In the genomic region with DNA sequence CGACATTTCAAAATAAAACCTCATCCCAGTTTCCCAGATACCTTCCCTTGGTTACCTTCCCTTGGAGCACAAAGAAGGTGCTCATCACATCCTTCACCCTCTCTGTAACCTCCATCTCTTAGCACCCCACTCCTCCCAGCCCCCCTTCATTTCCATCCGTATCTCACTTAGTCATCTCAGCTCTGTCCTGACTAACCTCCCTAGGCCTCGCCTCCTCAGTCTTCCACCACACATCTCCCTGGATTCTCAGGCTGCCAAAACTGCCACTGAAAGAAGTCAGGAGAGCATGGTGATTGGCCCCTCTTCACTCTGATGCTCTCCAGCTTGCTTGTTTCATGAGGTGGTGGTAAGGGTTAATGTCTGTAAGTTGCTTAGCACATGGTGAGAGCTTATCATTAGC, we compare ENCODE assay signal across 29 cellular contexts. TPM values are rescaled to one million over a fixed set of nuclear protein-coding genes. Genes with fewer than 3 reads are reported as not detected.
DNase-seq lines count a peak whose midpoint lies in the region; ATAC-seq and TF ChIP-seq lines count a peak whose summit lies in the region.
"Had no signal": no experiment of that assay in that cellular context is flagged by ENCODE, and none has a peak within 500 bp of the region (broad histone marks: within the 10 kb centered on the region; RNA-seq: fewer than 3 reads in every experiment).

No MANE protein-coding gene starts in this region.

- no peaks in the 10 kb centered on the region for H3K36me3 ChIP-seq in HEK293 (ENCODE audit: control insufficient read depth in 2 of 2, insufficient read depth in 1 of 2, low read length in 2 of 2)
- H3K36me3 ChIP-seq: SJCRH30 had no signal

- H3K9me3 ChIP-seq in HEK293 (ENCODE audit: control insufficient read depth, insufficient read depth, low read depth, low read length): no peaks in the 10 kb centered on the region; the same call in 1 of the 2 replicates
- H3K9me3 ChIP-seq: SJCRH30 had no signal

- H3K36me3 Mint-ChIP-seq in activated naive CD8-positive, alpha-beta T cell treated with anti-CD3 and anti-CD28 coated beads, Interleukin-2, amount 10 ng/mL, durations not matched to agents 7 days and 5 days: peaks cover 44% of the 10 kb centered on the region
- H3K36me3 Mint-ChIP-seq in activated naive CD8-positive, alpha-beta T cell treated with anti-CD3 and anti-CD28 coated beads for 36 hours: peaks cover 56% of the 10 kb centered on the region
- no peaks in the 10 kb centered on the region for H3K36me3 Mint-ChIP-seq in stimulated activated effector memory CD8-positive, alpha-beta T cell treated with anti-CD3 and anti-CD28 coated beads, Interleukin-12 subunit alpha, Interleukin-12 subunit beta, amount 100 ng/mL, for 72 hours
- peaks cover 28% of the 10 kb centered on the region for H3K36me3 Mint-ChIP-seq in activated naive CD4-positive, alpha-beta T cell treated with anti-CD3 and anti-CD28 coated beads for 36 hours (ENCODE audit: low read depth)

- no peak overlapping the region for H3K4me3 ChIP-seq in HEK293 (ENCODE audit: low read depth, low read length)
- H3K4me3 ChIP-seq: A549, SJCRH30 had no signal

- intact Hi-C loops in activated naive CD4-positive, alpha-beta T cell treated with anti-CD3 and anti-CD28 coated beads for 36 hours (cut with micrococcal nuclease): no loop called here

- no peak for TF ChIP-seq CTCF in HEK293 (tag by site-specific recombination; IDR thresholded peaks at IDR 0.05)

- no peaks in the 10 kb centered on the region for H3K4me1 ChIP-seq in HEK293 (ENCODE audit: control insufficient read depth, insufficient read depth, low read length)
- H3K4me1 ChIP-seq: A549, SJCRH30 had no signal

- peak overlapping the region; percentile 45 for H3K27ac Mint-ChIP-seq in activated naive CD8-positive, alpha-beta T cell treated with anti-CD3 and anti-CD28 coated beads, Interleukin-2, amount 10 ng/mL, durations not matched to agents 7 days and 5 days
- H3K27ac Mint-ChIP-seq in activated naive CD8-positive, alpha-beta T cell treated with anti-CD3 and anti-CD28 coated beads for 36 hours: no peak overlapping the region
- H3K27ac Mint-ChIP-seq in stimulated activated effector memory CD8-positive, alpha-beta T cell treated with anti-CD3 and anti-CD28 coated beads, Interleukin-12 subunit alpha, Interleukin-12 subunit beta, amount 100 ng/mL, for 72 hours: peak overlapping the region; percentile 3
- no peak overlapping the region for H3K27ac Mint-ChIP-seq in activated naive CD4-positive, alpha-beta T cell treated with anti-CD3 and anti-CD28 coated beads for 36 hours

- no peak overlapping the region for H3K27ac ChIP-seq in HEK293 (ENCODE audit: extremely low read depth, low read depth, low read length)
- H3K27ac ChIP-seq: A549, C4-2B, SJCRH30 had no signal

- H3K4me1 Mint-ChIP-seq in activated naive CD8-positive, alpha-beta T cell treated with anti-CD3 and anti-CD28 coated beads, Interleukin-2, amount 10 ng/mL, durations not matched to agents 7 days and 5 days: peaks cover 12% of the 10 kb centered on the region
- H3K4me1 Mint-ChIP-seq in activated naive CD8-positive, alpha-beta T cell treated with anti-CD3 and anti-CD28 coated beads for 36 hours: peaks cover 23% of the 10 kb centered on the region
- peaks cover 28% of the 10 kb centered on the region for H3K4me1 Mint-ChIP-seq in stimulated activated effector memory CD8-positive, alpha-beta T cell treated with anti-CD3 and anti-CD28 coated beads, Interleukin-12 subunit alpha, Interleukin-12 subunit beta, amount 100 ng/mL, for 72 hours
- H3K4me1 Mint-ChIP-seq in activated naive CD4-positive, alpha-beta T cell treated with anti-CD3 and anti-CD28 coated beads for 36 hours (ENCODE audit: low read depth): peaks cover 22% of the 10 kb centered on the region

- no peak for DNase-seq in activated naive CD8-positive, alpha-beta T cell treated with anti-CD3 and anti-CD28 coated beads, Interleukin-2, amount 10 ng/mL, durations not matched to agents 7 days and 5 days
- no peak for DNase-seq in activated naive CD8-positive, alpha-beta T cell treated with anti-CD3 and anti-CD28 coated beads for 36 hours
- DNase-seq in iris pigment epithelial cell (ENCODE audit: low read depth): peak; percentile 13
- no peak for DNase-seq in stimulated activated effector memory CD8-positive, alpha-beta T cell treated with anti-CD3 and anti-CD28 coated beads, Interleukin-12 subunit alpha, Interleukin-12 subunit beta, amount 100 ng/mL, for 72 hours (ENCODE audit: low spot score in 2 of 2)
- no peak for DNase-seq in activated naive CD4-positive, alpha-beta T cell treated with anti-CD3 and anti-CD28 coated beads for 36 hours
- DNase-seq in AML-193 (lab: John Stamatoyannopoulos, UW): no peak
- DNase-seq: DMS153; DND-41; Kasumi-1; MV-4-11; NCI-H1105; NCI-H1436 treated with DMSO at 0.1 percent for 48 hours; NCI-H1930; NCI-H2107; NCI-H524; NCI-H774; NK-92 treated with Interleukin-12 subunit alpha and Interleukin-12 subunit beta, amount 100 ng/mL, for 24 hours; PC-3; SJCRH30 had no signal

- H3K4me3 Mint-ChIP-seq in activated naive CD8-positive, alpha-beta T cell treated with anti-CD3 and anti-CD28 coated beads, Interleukin-2, amount 10 ng/mL, durations not matched to agents 7 days and 5 days: peak overlapping the region; percentile 28
- H3K4me3 Mint-ChIP-seq in activated naive CD8-positive, alpha-beta T cell treated with anti-CD3 and anti-CD28 coated beads for 36 hours: no peak overlapping the region
- no peak overlapping the region for H3K4me3 Mint-ChIP-seq in stimulated activated effector memory CD8-positive, alpha-beta T cell treated with anti-CD3 and anti-CD28 coated beads, Interleukin-12 subunit alpha, Interleukin-12 subunit beta, amount 100 ng/mL, for 72 hours
- no peak overlapping the region for H3K4me3 Mint-ChIP-seq in activated naive CD4-positive, alpha-beta T cell treated with anti-CD3 and anti-CD28 coated beads for 36 hours

- H3K9me3 Mint-ChIP-seq in activated naive CD8-positive, alpha-beta T cell treated with anti-CD3 and anti-CD28 coated beads, Interleukin-2, amount 10 ng/mL, durations not matched to agents 7 days and 5 days: peaks cover 21% of the 10 kb centered on the region
- H3K9me3 Mint-ChIP-seq in activated naive CD8-positive, alpha-beta T cell treated with anti-CD3 and anti-CD28 coated beads for 36 hours: peaks cover 31% of the 10 kb centered on the region
- H3K9me3 Mint-ChIP-seq in stimulated activated effector memory CD8-positive, alpha-beta T cell treated with anti-CD3 and anti-CD28 coated beads, Interleukin-12 subunit alpha, Interleukin-12 subunit beta, amount 100 ng/mL, for 72 hours: peaks cover 6% of the 10 kb centered on the region
- H3K9me3 Mint-ChIP-seq in activated naive CD4-positive, alpha-beta T cell treated with anti-CD3 and anti-CD28 coated beads for 36 hours: peaks cover 15% of the 10 kb centered on the region

- H3K27me3 Mint-ChIP-seq in activated naive CD8-positive, alpha-beta T cell treated with anti-CD3 and anti-CD28 coated beads, Interleukin-2, amount 10 ng/mL, durations not matched to agents 7 days and 5 days: no peaks in the 10 kb centered on the region
- H3K27me3 Mint-ChIP-seq in activated naive CD8-positive, alpha-beta T cell treated with anti-CD3 and anti-CD28 coated beads for 36 hours: no peaks in the 10 kb centered on the region
- no peaks in the 10 kb centered on the region for H3K27me3 Mint-ChIP-seq in activated naive CD4-positive, alpha-beta T cell treated with anti-CD3 and anti-CD28 coated beads for 36 hours (ENCODE audit: low read depth)

- ATAC-seq in activated naive CD8-positive, alpha-beta T cell treated with anti-CD3 and anti-CD28 coated beads, Interleukin-2, amount 10 ng/mL, durations not matched to agents 7 days and 5 days (ENCODE audit: low read depth): no peak
- no peak for ATAC-seq in stimulated activated effector memory CD8-positive, alpha-beta T cell treated with anti-CD3 and anti-CD28 coated beads, Interleukin-12 subunit alpha, Interleukin-12 subunit beta, amount 100 ng/mL, for 72 hours
- no peak for ATAC-seq in GM18870 (IDR thresholded peaks at IDR 0.05; ENCODE audit: unreplicated experiment)
- ATAC-seq: A549, HepG2, PC-3, Right ventricle myocardium inferior, SK-N-SH treated with all-trans-retinoic acid at 6 μM for 48 hours had no signal

- CTCF ChIA-PET in HEK293 (lab: Yijun Ruan, JAX): no interaction called here
- CTCF ChIA-PET in activated naive CD4-positive, alpha-beta T cell treated with anti-CD3 and anti-CD28 coated beads for 36 hours (lab: Charles Lee): interaction anchor here (1.0 kb wide), 1 partner anchor 19 kb away, joined by 5 read pairs; no protein-coding TSS in a partner anchor

- POLR2A ChIA-PET in activated naive CD8-positive, alpha-beta T cell treated with anti-CD3 and anti-CD28 coated beads, Interleukin-2, amount 10 ng/mL, durations not matched to agents 7 days and 5 days (lab: Charles Lee): no interaction called here
- POLR2A ChIA-PET in HEK293 (lab: Yijun Ruan, JAX): no interaction called here

TF ChIP-seq in HEK293, 187 proteins besides CTCF, POLR2A, EP300 and RAD21:
- TF ChIP-seq SP2 (tag by site-specific recombination; IDR thresholded peaks at IDR 0.05) (no peak), ZNF140 (tag by site-specific recombination; IDR thresholded peaks at IDR 0.05) (no peak), ZNF664 (tag by site-specific recombination; IDR thresholded peaks at IDR 0.05) (0 out of 2 replicates have a peak, but pooled peaks have one; percentile 18)

RNA-seq across cellular contexts. Expression of a gene that starts 2.3 kb away (rescaled TPM):
- total RNA-seq in activated naive CD8-positive, alpha-beta T cell treated with anti-CD3 and anti-CD28 coated beads, Interleukin-2, amount 10 ng/mL, durations not matched to agents 7 days and 5 days: 1 to 10 TPM; 7.3 to 8.3 TPM
- 1 to 10 TPM; 2.3 to 2.4 TPM for total RNA-seq in activated naive CD8-positive, alpha-beta T cell treated with anti-CD3 and anti-CD28 coated beads for 36 hours
- under 1 TPM; 0.62 to 0.83 TPM for total RNA-seq in activated naive CD4-positive, alpha-beta T cell treated with anti-CD3 and anti-CD28 coated beads for 36 hours
- total RNA-seq: HepG2, HT1080, MCF 10A had no signal

RNA-seq across cellular contexts. Expression of a gene that starts 31.1 kb away (rescaled TPM):
- total RNA-seq in activated naive CD8-positive, alpha-beta T cell treated with anti-CD3 and anti-CD28 coated beads, Interleukin-2, amount 10 ng/mL, durations not matched to agents 7 days and 5 days: 10 to 100 TPM in 1 of 2 experiments, 1 to 10 TPM in 1; 9.4 to 12.9 TPM
- 10 to 100 TPM; 24.0 to 27.5 TPM for total RNA-seq in activated naive CD8-positive, alpha-beta T cell treated with anti-CD3 and anti-CD28 coated beads for 36 hours
- 1 to 10 TPM; 9.1 to 9.5 TPM for total RNA-seq in activated naive CD4-positive, alpha-beta T cell treated with anti-CD3 and anti-CD28 coated beads for 36 hours

RNA-seq across cellular contexts. Expression of a gene that starts 35.2 kb away (rescaled TPM):
- under 1 TPM; 0.06 to 0.11 TPM for total RNA-seq in activated naive CD8-positive, alpha-beta T cell treated with anti-CD3 and anti-CD28 coated beads, Interleukin-2, amount 10 ng/mL, durations not matched to agents 7 days and 5 days
- total RNA-seq in activated naive CD8-positive, alpha-beta T cell treated with anti-CD3 and anti-CD28 coated beads for 36 hours: under 1 TPM; 0.04 to 0.10 TPM
- under 1 TPM in 1 of 2 experiments, not detected in 1; 0.05 TPM for total RNA-seq in activated naive CD4-positive, alpha-beta T cell treated with anti-CD3 and anti-CD28 coated beads for 36 hours
- total RNA-seq: HT1080, MCF 10A, PC-3, RPMI7951, SJCRH30 had no signal

RNA-seq across cellular contexts. Expression of a gene that starts 45.4 kb away (rescaled TPM):
- 1 to 10 TPM in 1 of 2 experiments, under 1 TPM in 1; 0.85 to 1.4 TPM for total RNA-seq in activated naive CD8-positive, alpha-beta T cell treated with anti-CD3 and anti-CD28 coated beads, Interleukin-2, amount 10 ng/mL, durations not matched to agents 7 days and 5 days
- total RNA-seq in activated naive CD8-positive, alpha-beta T cell treated with anti-CD3 and anti-CD28 coated beads for 36 hours: not detected
- total RNA-seq in activated naive CD4-positive, alpha-beta T cell treated with anti-CD3 and anti-CD28 coated beads for 36 hours: under 1 TPM; 0.12 to 0.19 TPM
- total RNA-seq: HT1080, MCF 10A, PC-3, Right ventricle myocardium inferior, RPMI7951, SJCRH30 had no signal

Comparison
In these comparisons a context has a peak if more than half of its experiments do, and no peak if none do; other contexts are left out.
1. H3K27ac Mint-ChIP-seq: peak in activated naive CD8-positive, alpha-beta T cell treated with anti-CD3 and anti-CD28 coated beads, Interleukin-2, amount 10 ng/mL, durations not matched to agents 7 days and 5 days (single experiment) and stimulated activated effector memory CD8-positive, alpha-beta T cell treated with anti-CD3 and anti-CD28 coated beads, Interleukin-12 subunit alpha, Interleukin-12 subunit beta, amount 100 ng/mL, for 72 hours (single experiment); none in activated naive CD8-positive, alpha-beta T cell treated with anti-CD3 and anti-CD28 coated beads for 36 hours (single experiment) and activated naive CD4-positive, alpha-beta T cell treated with anti-CD3 and anti-CD28 coated beads for 36 hours (single experiment).